Comparison of ENCODE assay signal across 1 cellular context in the genomic region with DNA sequence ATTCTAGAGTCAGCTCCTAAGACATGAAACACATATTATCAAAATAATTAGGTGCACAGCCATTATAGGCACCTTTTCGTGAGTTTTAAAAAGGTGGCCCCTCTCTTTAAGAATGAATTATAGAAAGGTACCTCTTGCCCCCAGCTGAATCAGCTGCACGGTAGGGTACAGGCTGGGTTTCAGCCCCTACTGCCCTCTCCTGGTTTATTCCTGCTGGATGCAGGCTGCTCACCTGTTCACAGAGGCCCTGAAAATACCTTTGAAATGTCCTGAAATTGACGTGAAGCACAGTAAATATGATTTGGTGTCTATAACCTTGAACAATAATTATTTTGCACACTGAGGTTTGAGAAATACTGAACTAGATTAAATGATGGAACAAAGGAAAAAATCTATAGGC.
TF ChIP-seq lines count a peak whose summit lies in the region.

No MANE protein-coding gene starts in this region.

TF ChIP-seq in H1, 55 proteins besides CTCF, POLR2A, EP300 and RAD21:
- TF ChIP-seq KDM1A (IDR thresholded peaks at IDR 0.05; ENCODE audit: borderline replicate concordance, low read length): no peak
- TF ChIP-seq TAF7 (optimal IDR thresholded peaks at IDR 0.05; ENCODE audit: borderline replicate concordance, low read depth, low read length): no peak
- TF ChIP-seq KDM5A (IDR thresholded peaks at IDR 0.05; ENCODE audit: low read length): no peak
- TF ChIP-seq EGR1 (IDR thresholded peaks at IDR 0.05; ENCODE audit: borderline replicate concordance, low read depth, low read length): no peak
- TF ChIP-seq MAFK (IDR thresholded peaks at IDR 0.05; ENCODE audit: low read depth, low read length): no peak
- no peak for TF ChIP-seq BCL11A (IDR thresholded peaks at IDR 0.05; ENCODE audit: low read depth in 2 of 2, low read length in 2 of 2)
- TF ChIP-seq HDAC6 (IDR thresholded peaks at IDR 0.05; ENCODE audit: low read depth, low read length): no peak
- TF ChIP-seq, protein P1, sequence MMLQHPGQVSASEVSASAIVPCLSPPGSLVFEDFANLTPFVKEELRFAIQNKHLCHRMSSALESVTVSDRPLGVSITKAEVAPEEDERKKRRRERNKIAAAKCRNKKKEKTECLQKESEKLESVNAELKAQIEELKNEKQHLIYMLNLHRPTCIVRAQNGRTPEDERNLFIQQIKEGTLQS (IDR thresholded peaks at IDR 0.05; ENCODE audit: insufficient read depth, low read depth, low read length): no peak
- TF ChIP-seq CBX5 (IDR thresholded peaks at IDR 0.05; ENCODE audit: low read depth, low read length): no peak
- no peak for TF ChIP-seq RFX5 (IDR thresholded peaks at IDR 0.05; ENCODE audit: borderline replicate concordance, low read depth, low read length)
- no peak for TF ChIP-seq BACH1 (IDR thresholded peaks at IDR 0.05; ENCODE audit: low read length)
- no peak for TF ChIP-seq MAX (IDR thresholded peaks at IDR 0.05)
- TF ChIP-seq CTBP2 (IDR thresholded peaks at IDR 0.05; ENCODE audit: borderline replicate concordance, insufficient read depth, insufficient read length, low read length): no peak
- no peak for TF ChIP-seq SRF (IDR thresholded peaks at IDR 0.05; ENCODE audit: low read depth, low read length)
- TF ChIP-seq ATF2 (IDR thresholded peaks at IDR 0.05; ENCODE audit: low read length): no peak
- TF ChIP-seq SIX5 (IDR thresholded peaks at IDR 0.05; ENCODE audit: low read depth, low read length): no peak
- no peak for TF ChIP-seq SAP30 (IDR thresholded peaks at IDR 0.05; ENCODE audit: insufficient read depth, insufficient replicate concordance, low read length)
- TF ChIP-seq HDAC2 (IDR thresholded peaks at IDR 0.05; ENCODE audit: borderline replicate concordance in 1 of 2, low read depth in 2 of 2, low read length in 2 of 2): no peak
- TF ChIP-seq BRCA1 (IDR thresholded peaks at IDR 0.05; ENCODE audit: low read depth, low read length): no peak
